In genomic region chr13:19587635-19588300, GRCh38 we compare ENCODE assay signal across 8 cellular contexts. TPM values are rescaled to one million over a fixed set of nuclear protein-coding genes. Genes with fewer than 3 reads are reported as not detected.
DNase-seq lines count a peak whose midpoint lies in the region; ATAC-seq and TF ChIP-seq lines count a peak whose summit lies in the region.

No MANE protein-coding gene starts in this region.

- intact Hi-C loops in left colon (cut with DNase I, micrococcal nuclease), result no loop called here

- peak; percentile 69 for DNase-seq in NOMO-1 treated with DMSO at 0.1 percent for 48 hours (lab: John Stamatoyannopoulos, UW; ENCODE audit: unreplicated experiment)
- no peak for DNase-seq in astrocyte of the cerebellum (ENCODE audit: low read depth)
- DNase-seq in left colon, result no peak
- no peak for DNase-seq in NK-92 treated with Interleukin-12 subunit alpha and Interleukin-12 subunit beta, amount 100 ng/mL, for 24 hours (lab: John Stamatoyannopoulos, UW)
- no peak for DNase-seq in T-helper 9 cell

- H4K20me1 ChIP-seq in DOHH2 (ENCODE audit: control insufficient read depth, insufficient read depth, low read depth, low read length), result no peaks in the 10 kb centered on the region

- in situ Hi-C loops in astrocyte of the cerebellum (cut with HindIII; ENCODE audit: low sequenced_read_pairs), result no loop called here

- peak; percentile 69 for ATAC-seq in GM19035 (IDR thresholded peaks at IDR 0.05; ENCODE audit: unreplicated experiment)
- peak; percentile 52 for ATAC-seq in HG03097 (IDR thresholded peaks at IDR 0.05; ENCODE audit: low FRiP score, unreplicated experiment)
- ATAC-seq in left colon, result peak; percentile 78

- peaks cover 3% of the 10 kb centered on the region; the same call in 1 of the 2 replicates for H3F3A ChIP-seq in DOHH2 (ENCODE audit: control insufficient read depth, insufficient read depth)

- peak overlapping the region; percentile 71 for H3K4me2 ChIP-seq in DOHH2 (ENCODE audit: low read length)

- no peaks in the 10 kb centered on the region; the same call in 1 of the 2 replicates for H3K27me3 ChIP-seq in DOHH2 (ENCODE audit: control insufficient read depth, low read length)

- H3K9me3 ChIP-seq in DOHH2 (ENCODE audit: control insufficient read depth, insufficient read depth, low read length), result peaks cover 9% of the 10 kb centered on the region; the same call in 1 of the 2 replicates

- H3K4me3 ChIP-seq in DOHH2 (ENCODE audit: low read length) (peak overlapping the region; percentile 70), astrocyte of the cerebellum (ENCODE audit: low read depth, low read length) (no peak overlapping the region)

- H3K9me2 ChIP-seq in DOHH2 (replicated peaks; ENCODE audit: control insufficient read depth, low read length), result no peaks in the 10 kb centered on the region

- no peaks in the 10 kb centered on the region for H3K79me2 ChIP-seq in DOHH2 (ENCODE audit: control insufficient read depth, low read length)

- H3K27ac ChIP-seq in DOHH2 (ENCODE audit: low read depth, low read length), result peak overlapping the region; percentile 50

- H3K36me3 ChIP-seq in DOHH2 (ENCODE audit: control insufficient read depth, low read length), result no peaks in the 10 kb centered on the region

- TF ChIP-seq CTCF in DOHH2 (IDR thresholded peaks at IDR 0.05; ENCODE audit: low read depth, low read length, poor library complexity, severe bottlenecking) (peak; percentile 84), astrocyte of the cerebellum (IDR thresholded peaks at IDR 0.05; ENCODE audit: low read depth, low read length, missing control alignments) (peak; percentile 53)

- H3K4me1 ChIP-seq in DOHH2 (ENCODE audit: control insufficient read depth, low read length), result peaks cover 16% of the 10 kb centered on the region

RNA-seq across cellular contexts. Expression of gene TPTE2, which starts 26.4 kb away (rescaled TPM):
- total RNA-seq in left colon, result not detected

RNA-seq across cellular contexts. Expression of gene MPHOSPH8, which starts 45.7 kb away (rescaled TPM):
- 10 to 100 TPM; 25.3 to 27.9 TPM for total RNA-seq in left colon
